Comparison of ENCODE assay signal across 25 cellular contexts in genomic region chr10:133008196-133008595, GRCh38.
"Had no signal": no experiment of that assay in that cellular context is flagged by ENCODE, and none has a peak within 500 bp of the region (broad histone marks: within the 10 kb centered on the region; RNA-seq: fewer than 3 reads in every experiment).

No MANE protein-coding gene starts in this region.

- H3K4me1 ChIP-seq: neural progenitor cell, pancreas, prostate gland, right lobe of liver, sigmoid colon had no signal

- H2AFZ ChIP-seq: neural progenitor cell had no signal

- H3K9ac ChIP-seq: neural progenitor cell had no signal

- H3K4me3 ChIP-seq: neural progenitor cell, pancreas, prostate gland, right atrium auricular region, right lobe of liver, sigmoid colon, stomach, thoracic aorta, thyroid gland, tibial nerve, upper lobe of right lung, vagina had no signal

- ATAC-seq: naive thymus-derived CD4-positive, alpha-beta T cell; natural killer cell; pancreas; right lobe of liver; stimulated activated effector memory CD8-positive, alpha-beta T cell treated with anti-CD3 and anti-CD28 coated beads, Interleukin-12 subunit alpha, Interleukin-12 subunit beta, amount 100 ng/mL, for 72 hours; stimulated activated naive B cell treated with anti-CD40 and anti-IgM and Interleukin-4, amounts not matched to agents 10 μg/mL and 1 μg/mL and 100 μg/mL, for 72 hours; upper lobe of right lung had no signal

- H3K27me3 ChIP-seq: neural progenitor cell, pancreas, right atrium auricular region, right lobe of liver, thyroid gland, tibial nerve, upper lobe of right lung, vagina had no signal

- H3K36me3 ChIP-seq: neural progenitor cell, pancreas, prostate gland, right atrium auricular region, right lobe of liver, sigmoid colon, stomach, thoracic aorta, thyroid gland, tibial nerve, upper lobe of right lung, vagina had no signal

- H3K4me2 ChIP-seq: neural progenitor cell had no signal

- H3K9me3 ChIP-seq: pancreas, prostate gland, right atrium auricular region, right lobe of liver, sigmoid colon, stomach, thoracic aorta, thyroid gland, tibial nerve, upper lobe of right lung, vagina had no signal

- FAIRE-seq: pancreas, small intestine, urothelium cell line had no signal

- DNase-seq: naive thymus-derived CD4-positive, alpha-beta T cell; natural killer cell; nucleus accumbens; retina; right lobe of liver; sigmoid colon; small intestine; stimulated activated CD4-positive, alpha-beta T cell treated with anti-CD3 and anti-CD28 coated beads, Interleukin-15, amount 100 ng/mL, for 24 hours; stimulated activated CD4-positive, alpha-beta T cell treated with anti-CD3 and anti-CD28 coated beads, Interleukin-2, amount 100 ng/mL, for 24 hours; stimulated activated CD4-positive, alpha-beta T cell treated with anti-CD3 and anti-CD28 coated beads, Interleukin-2, amount 100 ng/mL, for 48 hours; stimulated activated CD4-positive, alpha-beta T cell treated with anti-CD3 and anti-CD28 coated beads, Interleukin-4, amount 100 ng/mL, for 24 hours; stimulated activated naive B cell treated with anti-CD40 and anti-IgM and Interleukin-4, amounts not matched to agents 10 μg/mL and 1 μg/mL and 100 μg/mL, for 72 hours; stimulated activated naive CD4-positive, alpha-beta T cell treated with Interleukin-2 at 50 U/mL for 16 hours; stomach; thyroid gland; upper lobe of right lung had no signal

- H3K27ac ChIP-seq: neural progenitor cell, pancreas, prostate gland, right atrium auricular region, thoracic aorta, tibial nerve, vagina had no signal
